In the genomic region with DNA sequence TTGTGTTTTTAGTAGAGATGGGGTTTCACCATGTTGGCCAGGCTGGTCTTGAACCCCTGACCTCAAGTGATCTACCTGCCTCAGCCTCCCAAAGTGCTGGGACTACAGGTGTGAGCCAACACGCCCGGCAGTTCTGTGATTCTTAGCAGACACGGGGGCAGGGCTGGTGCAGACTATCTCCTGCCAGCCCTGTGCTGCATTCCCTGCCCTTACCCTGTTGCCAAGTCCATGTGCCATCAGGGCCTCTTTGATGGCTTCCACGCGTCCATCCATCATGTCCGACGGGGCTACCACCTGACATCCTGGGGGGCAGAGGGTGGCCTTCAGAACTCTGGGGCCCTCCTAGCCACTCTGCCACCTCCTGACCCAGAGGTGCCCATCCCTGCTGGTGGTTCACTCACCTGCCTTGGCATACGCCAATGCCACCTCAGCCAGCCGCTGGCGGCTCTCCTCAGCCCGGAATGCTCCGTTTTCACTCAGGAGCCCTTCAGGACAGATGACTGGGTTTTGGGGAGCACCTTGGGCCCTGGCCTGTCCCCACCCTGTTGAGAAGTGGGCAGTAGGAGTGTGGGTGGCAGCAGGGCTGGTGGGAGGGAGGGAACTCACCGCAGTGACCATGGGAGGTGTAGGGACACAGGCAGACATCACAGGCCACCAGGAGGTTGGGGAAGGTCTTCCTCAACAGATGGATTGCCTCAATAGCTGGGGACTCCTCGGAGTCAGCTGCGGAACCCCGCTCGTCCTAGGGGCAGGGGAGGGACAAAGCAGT, we compare ENCODE assay signal across 2 cellular contexts.
TF ChIP-seq lines count a peak whose summit lies in the region.

No MANE protein-coding gene starts in this region.

TF ChIP-seq in SK-N-SH, 30 proteins besides CTCF, POLR2A, EP300 and RAD21 (continued from another document):
- TF ChIP-seq, protein P1, sequence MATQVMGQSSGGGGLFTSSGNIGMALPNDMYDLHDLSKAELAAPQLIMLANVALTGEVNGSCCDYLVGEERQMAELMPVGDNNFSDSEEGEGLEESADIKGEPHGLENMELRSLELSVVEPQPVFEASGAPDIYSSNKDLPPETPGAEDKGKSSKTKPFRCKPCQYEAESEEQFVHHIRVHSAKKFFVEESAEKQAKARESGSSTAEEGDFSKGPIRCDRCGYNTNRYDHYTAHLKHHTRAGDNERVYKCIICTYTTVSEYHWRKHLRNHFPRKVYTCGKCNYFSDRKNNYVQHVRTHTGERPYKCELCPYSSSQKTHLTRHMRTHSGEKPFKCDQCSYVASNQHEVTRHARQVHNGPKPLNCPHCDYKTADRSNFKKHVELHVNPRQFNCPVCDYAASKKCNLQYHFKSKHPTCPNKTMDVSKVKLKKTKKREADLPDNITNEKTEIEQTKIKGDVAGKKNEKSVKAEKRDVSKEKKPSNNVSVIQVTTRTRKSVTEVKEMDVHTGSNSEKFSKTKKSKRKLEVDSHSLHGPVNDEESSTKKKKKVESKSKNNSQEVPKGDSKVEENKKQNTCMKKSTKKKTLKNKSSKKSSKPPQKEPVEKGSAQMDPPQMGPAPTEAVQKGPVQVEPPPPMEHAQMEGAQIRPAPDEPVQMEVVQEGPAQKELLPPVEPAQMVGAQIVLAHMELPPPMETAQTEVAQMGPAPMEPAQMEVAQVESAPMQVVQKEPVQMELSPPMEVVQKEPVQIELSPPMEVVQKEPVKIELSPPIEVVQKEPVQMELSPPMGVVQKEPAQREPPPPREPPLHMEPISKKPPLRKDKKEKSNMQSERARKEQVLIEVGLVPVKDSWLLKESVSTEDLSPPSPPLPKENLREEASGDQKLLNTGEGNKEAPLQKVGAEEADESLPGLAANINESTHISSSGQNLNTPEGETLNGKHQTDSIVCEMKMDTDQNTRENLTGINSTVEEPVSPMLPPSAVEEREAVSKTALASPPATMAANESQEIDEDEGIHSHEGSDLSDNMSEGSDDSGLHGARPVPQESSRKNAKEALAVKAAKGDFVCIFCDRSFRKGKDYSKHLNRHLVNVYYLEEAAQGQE (IDR thresholded peaks at IDR 0.05; ENCODE audit: low read depth, low read length), result no peak
- TF ChIP-seq SIN3A (IDR thresholded peaks at IDR 0.05; ENCODE audit: borderline replicate concordance, low read depth, low read length) (no peak), TCF12 (IDR thresholded peaks at IDR 0.05) (no peak), ELF1 (IDR thresholded peaks at IDR 0.05) (no peak), POLR2AphosphoS5 (IDR thresholded peaks at IDR 0.05; ENCODE audit: low read depth, low read length) (no peak), EZH2phosphoT487 (IDR thresholded peaks at IDR 0.05; ENCODE audit: borderline replicate concordance, low read depth) (no peak), NRF1 (IDR thresholded peaks at IDR 0.05; ENCODE audit: low read depth, low read length) (no peak), FOSL2 (IDR thresholded peaks at IDR 0.05; ENCODE audit: borderline replicate concordance, low read depth) (no peak), RXRA (IDR thresholded peaks at IDR 0.05; ENCODE audit: borderline replicate concordance, low read depth) (no peak), FOXM1 (IDR thresholded peaks at IDR 0.05; ENCODE audit: low read depth) (no peak), RFX5 (IDR thresholded peaks at IDR 0.05; ENCODE audit: low read length) (no peak)
- TF ChIP-seq, protein P2, sequence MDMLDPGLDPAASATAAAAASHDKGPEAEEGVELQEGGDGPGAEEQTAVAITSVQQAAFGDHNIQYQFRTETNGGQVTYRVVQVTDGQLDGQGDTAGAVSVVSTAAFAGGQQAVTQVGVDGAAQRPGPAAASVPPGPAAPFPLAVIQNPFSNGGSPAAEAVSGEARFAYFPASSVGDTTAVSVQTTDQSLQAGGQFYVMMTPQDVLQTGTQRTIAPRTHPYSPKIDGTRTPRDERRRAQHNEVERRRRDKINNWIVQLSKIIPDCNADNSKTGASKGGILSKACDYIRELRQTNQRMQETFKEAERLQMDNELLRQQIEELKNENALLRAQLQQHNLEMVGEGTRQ (IDR thresholded peaks at IDR 0.05; ENCODE audit: borderline replicate concordance, low read depth, low read length), result no peak
- TF ChIP-seq, protein P3, sequence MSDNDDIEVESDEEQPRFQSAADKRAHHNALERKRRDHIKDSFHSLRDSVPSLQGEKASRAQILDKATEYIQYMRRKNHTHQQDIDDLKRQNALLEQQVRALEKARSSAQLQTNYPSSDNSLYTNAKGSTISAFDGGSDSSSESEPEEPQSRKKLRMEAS (IDR thresholded peaks at IDR 0.05; ENCODE audit: low read depth), result no peak
- TF ChIP-seq, protein P4, sequence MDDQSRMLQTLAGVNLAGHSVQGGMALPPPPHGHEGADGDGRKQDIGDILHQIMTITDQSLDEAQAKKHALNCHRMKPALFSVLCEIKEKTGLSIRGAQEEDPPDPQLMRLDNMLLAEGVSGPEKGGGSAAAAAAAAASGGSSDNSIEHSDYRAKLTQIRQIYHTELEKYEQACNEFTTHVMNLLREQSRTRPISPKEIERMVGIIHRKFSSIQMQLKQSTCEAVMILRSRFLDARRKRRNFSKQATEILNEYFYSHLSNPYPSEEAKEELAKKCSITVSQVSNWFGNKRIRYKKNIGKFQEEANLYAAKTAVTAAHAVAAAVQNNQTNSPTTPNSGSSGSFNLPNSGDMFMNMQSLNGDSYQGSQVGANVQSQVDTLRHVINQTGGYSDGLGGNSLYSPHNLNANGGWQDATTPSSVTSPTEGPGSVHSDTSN (IDR thresholded peaks at IDR 0.05), result no peak
- TF ChIP-seq, protein P5, sequence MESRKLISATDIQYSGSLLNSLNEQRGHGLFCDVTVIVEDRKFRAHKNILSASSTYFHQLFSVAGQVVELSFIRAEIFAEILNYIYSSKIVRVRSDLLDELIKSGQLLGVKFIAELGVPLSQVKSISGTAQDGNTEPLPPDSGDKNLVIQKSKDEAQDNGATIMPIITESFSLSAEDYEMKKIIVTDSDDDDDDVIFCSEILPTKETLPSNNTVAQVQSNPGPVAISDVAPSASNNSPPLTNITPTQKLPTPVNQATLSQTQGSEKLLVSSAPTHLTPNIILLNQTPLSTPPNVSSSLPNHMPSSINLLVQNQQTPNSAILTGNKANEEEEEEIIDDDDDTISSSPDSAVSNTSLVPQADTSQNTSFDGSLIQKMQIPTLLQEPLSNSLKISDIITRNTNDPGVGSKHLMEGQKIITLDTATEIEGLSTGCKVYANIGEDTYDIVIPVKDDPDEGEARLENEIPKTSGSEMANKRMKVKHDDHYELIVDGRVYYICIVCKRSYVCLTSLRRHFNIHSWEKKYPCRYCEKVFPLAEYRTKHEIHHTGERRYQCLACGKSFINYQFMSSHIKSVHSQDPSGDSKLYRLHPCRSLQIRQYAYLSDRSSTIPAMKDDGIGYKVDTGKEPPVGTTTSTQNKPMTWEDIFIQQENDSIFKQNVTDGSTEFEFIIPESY (IDR thresholded peaks at IDR 0.05; ENCODE audit: borderline replicate concordance, low read depth), result no peak
- TF ChIP-seq, protein P6, sequence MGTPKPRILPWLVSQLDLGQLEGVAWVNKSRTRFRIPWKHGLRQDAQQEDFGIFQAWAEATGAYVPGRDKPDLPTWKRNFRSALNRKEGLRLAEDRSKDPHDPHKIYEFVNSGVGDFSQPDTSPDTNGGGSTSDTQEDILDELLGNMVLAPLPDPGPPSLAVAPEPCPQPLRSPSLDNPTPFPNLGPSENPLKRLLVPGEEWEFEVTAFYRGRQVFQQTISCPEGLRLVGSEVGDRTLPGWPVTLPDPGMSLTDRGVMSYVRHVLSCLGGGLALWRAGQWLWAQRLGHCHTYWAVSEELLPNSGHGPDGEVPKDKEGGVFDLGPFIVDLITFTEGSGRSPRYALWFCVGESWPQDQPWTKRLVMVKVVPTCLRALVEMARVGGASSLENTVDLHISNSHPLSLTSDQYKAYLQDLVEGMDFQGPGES (IDR thresholded peaks at IDR 0.05; ENCODE audit: low read depth, low read length), result no peak

TF ChIP-seq in SK-N-SH treated with all-trans-retinoic acid at 6 μM for 48 hours, 23 proteins besides CTCF, POLR2A, EP300 and RAD21 (continued from another document):
- no peak for TF ChIP-seq CSDC2 (CRISPR knock-in tag; IDR thresholded peaks at IDR 0.05)
- TF ChIP-seq ZFP3 (CRISPR knock-in tag; IDR thresholded peaks at IDR 0.05), result no peak
- TF ChIP-seq GLIS3 (CRISPR knock-in tag; IDR thresholded peaks at IDR 0.05), result no peak
- no peak for TF ChIP-seq ZNF70 (CRISPR knock-in tag; IDR thresholded peaks at IDR 0.05)
- TF ChIP-seq ESRRG (CRISPR knock-in tag; IDR thresholded peaks at IDR 0.05), result no peak
- no peak for TF ChIP-seq TCF4 (CRISPR knock-in tag; IDR thresholded peaks at IDR 0.05; ENCODE audit: borderline replicate concordance)
- TF ChIP-seq, protein P7, sequence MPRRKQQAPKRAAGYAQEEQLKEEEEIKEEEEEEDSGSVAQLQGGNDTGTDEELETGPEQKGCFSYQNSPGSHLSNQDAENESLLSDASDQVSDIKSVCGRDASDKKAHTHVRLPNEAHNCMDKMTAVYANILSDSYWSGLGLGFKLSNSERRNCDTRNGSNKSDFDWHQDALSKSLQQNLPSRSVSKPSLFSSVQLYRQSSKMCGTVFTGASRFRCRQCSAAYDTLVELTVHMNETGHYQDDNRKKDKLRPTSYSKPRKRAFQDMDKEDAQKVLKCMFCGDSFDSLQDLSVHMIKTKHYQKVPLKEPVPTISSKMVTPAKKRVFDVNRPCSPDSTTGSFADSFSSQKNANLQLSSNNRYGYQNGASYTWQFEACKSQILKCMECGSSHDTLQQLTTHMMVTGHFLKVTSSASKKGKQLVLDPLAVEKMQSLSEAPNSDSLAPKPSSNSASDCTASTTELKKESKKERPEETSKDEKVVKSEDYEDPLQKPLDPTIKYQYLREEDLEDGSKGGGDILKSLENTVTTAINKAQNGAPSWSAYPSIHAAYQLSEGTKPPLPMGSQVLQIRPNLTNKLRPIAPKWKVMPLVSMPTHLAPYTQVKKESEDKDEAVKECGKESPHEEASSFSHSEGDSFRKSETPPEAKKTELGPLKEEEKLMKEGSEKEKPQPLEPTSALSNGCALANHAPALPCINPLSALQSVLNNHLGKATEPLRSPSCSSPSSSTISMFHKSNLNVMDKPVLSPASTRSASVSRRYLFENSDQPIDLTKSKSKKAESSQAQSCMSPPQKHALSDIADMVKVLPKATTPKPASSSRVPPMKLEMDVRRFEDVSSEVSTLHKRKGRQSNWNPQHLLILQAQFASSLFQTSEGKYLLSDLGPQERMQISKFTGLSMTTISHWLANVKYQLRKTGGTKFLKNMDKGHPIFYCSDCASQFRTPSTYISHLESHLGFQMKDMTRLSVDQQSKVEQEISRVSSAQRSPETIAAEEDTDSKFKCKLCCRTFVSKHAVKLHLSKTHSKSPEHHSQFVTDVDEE (CRISPR knock-in tag; IDR thresholded peaks at IDR 0.05), result no peak
TF ChIP-seq in SK-N-SH treated with all-trans-retinoic acid at 6 μM for 48 hours: peak in this region for 0.
